26 cellular contexts compared by ENCODE assay signal in genomic region chr14:56549721-56550120, GRCh38.
"Had no signal": no experiment of that assay in that cellular context is flagged by ENCODE, and none has a peak within 500 bp of the region (broad histone marks: within the 10 kb centered on the region; RNA-seq: fewer than 3 reads in every experiment).

No MANE protein-coding gene starts in this region.

- H3K27me3 ChIP-seq: cardiac muscle cell had no signal

- ATAC-seq: activated naive CD4-positive, alpha-beta T cell treated with anti-CD3 and anti-CD28 coated beads, Interleukin-2, amount 50 U/mL, for 72 hours; activated naive CD8-positive, alpha-beta T cell treated with anti-CD3 and anti-CD28 coated beads, Interleukin-2, amount 50 U/mL, for 24 hours; activated T-cell treated with anti-CD3 and anti-CD28 coated beads, Interleukin-2, amount 50 U/mL, for 4 hours; PC-3; T-helper 17 cell had no signal

- H3K9me3 Mint-ChIP-seq: activated B cell treated with CpG ODN at 0.5 μM for 24 hours; activated CD4-positive, alpha-beta memory T cell treated with anti-CD3 and anti-CD28 coated beads for 36 hours; activated CD4-positive, alpha-beta T cell treated with anti-CD3 and anti-CD28 coated beads, Interleukin-2, amount 10 ng/mL, durations not matched to agents 7 days and 5 days; activated naive CD4-positive, alpha-beta T cell treated with anti-CD3 and anti-CD28 coated beads, Interleukin-2, amount 50 U/mL, for 72 hours; activated naive CD8-positive, alpha-beta T cell treated with anti-CD3 and anti-CD28 coated beads, Interleukin-2, amount 50 U/mL, for 24 hours; activated T-cell treated with anti-CD3 and anti-CD28 coated beads, Interleukin-2, amount 50 U/mL, for 4 hours had no signal

- H3K36me3 ChIP-seq: brain microvascular endothelial cell, cardiac muscle cell had no signal

- DNase-seq: activated B cell treated with CpG ODN at 0.5 μM for 24 hours; activated CD4-positive, alpha-beta memory T cell treated with anti-CD3 and anti-CD28 coated beads for 36 hours; activated CD4-positive, alpha-beta T cell treated with anti-CD3 and anti-CD28 coated beads, Interleukin-2, amount 10 ng/mL, durations not matched to agents 7 days and 5 days; activated CD8-positive, alpha-beta memory T cell treated with anti-CD3 and anti-CD28 coated beads for 24 hours; activated effector memory CD4-positive, alpha-beta T cell treated with anti-CD3 and anti-CD28 coated beads, Interleukin-2, amount 50 U/mL, for 16 hours; activated naive CD4-positive, alpha-beta T cell treated with Interleukin-2 at 50 U/mL for 16 hours; activated naive CD8-positive, alpha-beta T cell treated with anti-CD3 and anti-CD28 coated beads, Interleukin-2, amount 50 U/mL, for 24 hours; activated T-cell treated with anti-CD3 and anti-CD28 coated beads, Interleukin-2, amount 50 U/mL, for 4 hours; amygdala; brain microvascular endothelial cell; KG1; MV-4-11; NCI-H1092 treated with DMSO at 0.1 percent for 48 hours; NCI-H1417 treated with DMSO at 0.1 percent for 48 hours; NCI-H1694; NCI-H2029; NCI-H2107; NCI-H2171 treated with DMSO at 0.1 percent for 48 hours; NCI-H510A treated with DMSO at 0.1 percent for 48 hours; NCI-H69; PC-3; SHP77; T-helper 17 cell; T1000 had no signal

- H3K36me3 Mint-ChIP-seq: activated CD4-positive, alpha-beta memory T cell treated with anti-CD3 and anti-CD28 coated beads for 36 hours; activated naive CD4-positive, alpha-beta T cell treated with anti-CD3 and anti-CD28 coated beads, Interleukin-2, amount 50 U/mL, for 72 hours had no signal

- H3K4me1 Mint-ChIP-seq: activated B cell treated with CpG ODN at 0.5 μM for 24 hours; activated CD4-positive, alpha-beta T cell treated with anti-CD3 and anti-CD28 coated beads, Interleukin-2, amount 10 ng/mL, durations not matched to agents 7 days and 5 days; activated naive CD8-positive, alpha-beta T cell treated with anti-CD3 and anti-CD28 coated beads, Interleukin-2, amount 50 U/mL, for 24 hours had no signal

- H3K4me3 ChIP-seq: cardiac muscle cell had no signal

- H3K4me3 Mint-ChIP-seq: activated B cell treated with CpG ODN at 0.5 μM for 24 hours; activated CD4-positive, alpha-beta memory T cell treated with anti-CD3 and anti-CD28 coated beads for 36 hours; activated CD4-positive, alpha-beta T cell treated with anti-CD3 and anti-CD28 coated beads, Interleukin-2, amount 10 ng/mL, durations not matched to agents 7 days and 5 days; activated naive CD8-positive, alpha-beta T cell treated with anti-CD3 and anti-CD28 coated beads, Interleukin-2, amount 50 U/mL, for 24 hours; activated T-cell treated with anti-CD3 and anti-CD28 coated beads, Interleukin-2, amount 50 U/mL, for 4 hours; T-helper 17 cell had no signal

- H3K27ac Mint-ChIP-seq: activated B cell treated with CpG ODN at 0.5 μM for 24 hours; activated CD4-positive, alpha-beta memory T cell treated with anti-CD3 and anti-CD28 coated beads for 36 hours; activated CD4-positive, alpha-beta T cell treated with anti-CD3 and anti-CD28 coated beads, Interleukin-2, amount 10 ng/mL, durations not matched to agents 7 days and 5 days; activated naive CD4-positive, alpha-beta T cell treated with anti-CD3 and anti-CD28 coated beads, Interleukin-2, amount 50 U/mL, for 72 hours; activated naive CD8-positive, alpha-beta T cell treated with anti-CD3 and anti-CD28 coated beads, Interleukin-2, amount 50 U/mL, for 24 hours; T-helper 17 cell had no signal

- H3K27ac ChIP-seq: brain microvascular endothelial cell, cardiac muscle cell had no signal
